In genomic region chr2:191319181-191319580, GRCh38 we compare ENCODE assay signal across 11 cellular contexts.
DNase-seq lines count a peak whose midpoint lies in the region; ATAC-seq and TF ChIP-seq lines count a peak whose summit lies in the region.
"Had no signal": no experiment of that assay in that cellular context is flagged by ENCODE, and none has a peak within 500 bp of the region (broad histone marks: within the 10 kb centered on the region; RNA-seq: fewer than 3 reads in every experiment).

No MANE protein-coding gene starts in this region.

- TF ChIP-seq POLR2A in gastrocnemius medialis (IDR thresholded peaks at IDR 0.05), result no peak

- in situ Hi-C loops in gastrocnemius medialis (cut with MboI; ENCODE audit: low sequenced_read_pairs in 4 of 4), result no loop called here

- DNase-seq in HS-5 (ENCODE audit: low read depth) (peak; percentile 67), astrocyte of the hippocampus (ENCODE audit: low read depth, low spot score) (peak; percentile 56), iris pigment epithelial cell (ENCODE audit: low read depth) (peak; percentile 81), gastrocnemius medialis (no peak), ecto neural progenitor cell (ENCODE audit: low spot score) (no peak), DMS 273 (lab: John Stamatoyannopoulos, UW; ENCODE audit: unreplicated experiment) (no peak)
- DNase-seq in stimulated activated effector memory CD8-positive, alpha-beta T cell treated with anti-CD3 and anti-CD28 coated beads, Interleukin-12 subunit alpha, Interleukin-12 subunit beta, amount 100 ng/mL, for 72 hours (ENCODE audit: low spot score in 2 of 2), result no peak
- DNase-seq: NCI-H1048; stimulated activated naive CD4-positive, alpha-beta T cell; T-helper 17 cell had no signal

- H3K36me3 ChIP-seq in gastrocnemius medialis, result no peaks in the 10 kb centered on the region

- intact Hi-C loops in gastrocnemius medialis (cut with DNase I; ENCODE audit: low total_unique reads), result no loop called here

- ATAC-seq in stimulated activated effector memory CD8-positive, alpha-beta T cell treated with anti-CD3 and anti-CD28 coated beads, Interleukin-12 subunit alpha, Interleukin-12 subunit beta, amount 100 ng/mL, for 72 hours, result peak; percentile 48
- ATAC-seq in gastrocnemius medialis (no peak), GM19324 (IDR thresholded peaks at IDR 0.05; ENCODE audit: low FRiP score, unreplicated experiment) (no peak)
- ATAC-seq: T-helper 17 cell had no signal

- H3K27ac Mint-ChIP-seq in stimulated activated effector memory CD8-positive, alpha-beta T cell treated with anti-CD3 and anti-CD28 coated beads, Interleukin-12 subunit alpha, Interleukin-12 subunit beta, amount 100 ng/mL, for 72 hours, result no peak overlapping the region
- H3K27ac Mint-ChIP-seq: T-helper 17 cell had no signal

- H3K27ac ChIP-seq in gastrocnemius medialis, result peak overlapping the region in 1 of 4 donors; percentile 37

- no peak overlapping the region for H3K4me3 ChIP-seq in gastrocnemius medialis

- H3K36me3 Mint-ChIP-seq in stimulated activated effector memory CD8-positive, alpha-beta T cell treated with anti-CD3 and anti-CD28 coated beads, Interleukin-12 subunit alpha, Interleukin-12 subunit beta, amount 100 ng/mL, for 72 hours, result no peaks in the 10 kb centered on the region

- peaks cover 14% of the 10 kb centered on the region for H3K4me1 Mint-ChIP-seq in stimulated activated effector memory CD8-positive, alpha-beta T cell treated with anti-CD3 and anti-CD28 coated beads, Interleukin-12 subunit alpha, Interleukin-12 subunit beta, amount 100 ng/mL, for 72 hours

- H3K9me3 Mint-ChIP-seq in stimulated activated effector memory CD8-positive, alpha-beta T cell treated with anti-CD3 and anti-CD28 coated beads, Interleukin-12 subunit alpha, Interleukin-12 subunit beta, amount 100 ng/mL, for 72 hours, result no peaks in the 10 kb centered on the region

- H3K27me3 ChIP-seq in gastrocnemius medialis, result no peaks in the 10 kb centered on the region

- no peak for TF ChIP-seq CTCF in gastrocnemius medialis (IDR thresholded peaks at IDR 0.05 in 4 of 5, conservative IDR thresholded peaks at IDR 0.05 in 1 of 5)

- peaks cover 9 to 10% of the 10 kb centered on the region in 2 donors for H3K4me1 ChIP-seq in gastrocnemius medialis

- no peak overlapping the region for H3K4me3 Mint-ChIP-seq in stimulated activated effector memory CD8-positive, alpha-beta T cell treated with anti-CD3 and anti-CD28 coated beads, Interleukin-12 subunit alpha, Interleukin-12 subunit beta, amount 100 ng/mL, for 72 hours
- H3K4me3 Mint-ChIP-seq: T-helper 17 cell had no signal

- H3K9me3 ChIP-seq in gastrocnemius medialis, result no peaks in the 10 kb centered on the region

Comparison
In these comparisons a context has a peak if more than half of its experiments do, and no peak if none do; other contexts are left out.
1. DNase-seq: peak in HS-5 (single experiment), astrocyte of the hippocampus (single experiment) and iris pigment epithelial cell (single experiment); none in stimulated activated effector memory CD8-positive, alpha-beta T cell treated with anti-CD3 and anti-CD28 coated beads, Interleukin-12 subunit alpha, Interleukin-12 subunit beta, amount 100 ng/mL, for 72 hours (0 of 2), gastrocnemius medialis (0 of 2), ecto neural progenitor cell (single experiment) and DMS 273 (single experiment).